8 cellular contexts compared by ENCODE assay signal in the genomic region with DNA sequence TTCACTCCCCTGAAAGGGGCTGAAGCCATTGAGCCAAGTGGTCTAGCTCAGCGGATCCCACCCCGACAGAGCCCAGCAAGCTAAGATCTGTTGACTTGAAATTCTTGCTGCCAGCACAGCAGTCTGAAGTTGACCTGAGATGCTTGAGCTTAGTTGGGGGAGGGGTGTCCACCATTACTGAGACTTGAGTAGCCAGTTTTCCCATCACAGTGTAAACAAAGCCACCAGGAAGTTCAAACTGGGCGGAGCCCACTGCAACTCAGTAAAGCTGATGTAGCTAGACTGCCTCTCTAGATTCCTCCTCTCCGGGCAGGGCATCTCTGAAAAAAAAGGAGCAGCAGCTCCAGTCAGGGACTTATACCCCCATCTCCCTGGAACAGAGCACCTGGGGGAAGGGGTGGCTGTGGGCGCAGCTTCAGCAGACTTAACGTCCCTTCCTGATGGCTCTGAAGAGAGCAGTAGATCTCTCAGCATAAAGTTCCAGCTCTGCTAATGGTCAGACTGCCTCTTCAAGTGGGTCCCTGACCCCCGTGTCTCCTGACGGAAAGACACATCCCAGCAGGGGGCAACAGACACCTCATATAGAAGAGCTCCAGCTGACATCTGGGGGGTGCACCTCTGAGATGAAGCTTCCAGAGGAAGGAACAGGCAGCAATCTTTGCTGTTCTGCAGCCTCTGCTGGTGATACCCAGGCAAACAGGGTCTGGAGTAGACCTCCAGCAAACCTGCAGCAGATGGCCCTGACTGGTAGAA.
DNase-seq lines count a peak whose midpoint lies in the region; ATAC-seq, FAIRE-seq and TF ChIP-seq lines count a peak whose summit lies in the region.
"Not testable (repeated sequence)": the region's sequence is repeated elsewhere in the genome, so short reads cannot be mapped to it uniquely, and the experiment has no call there.

No MANE protein-coding gene starts in this region.

- CTCF ChIA-PET in PC-9 (lab: Charles Lee): not testable (repeated sequence)
- CTCF ChIA-PET in H1 (lab: Charles Lee; ENCODE audit: partially characterized antibody): interaction anchor here (1.1 to 3.2 kb wide), 7 partner anchors 10 to 328 kb away, joined by 3 to 26 read pairs (median 4); no protein-coding TSS in a partner anchor

- POLR2A ChIA-PET in PC-9 (lab: Charles Lee; ENCODE audit: unreplicated experiment) (interaction anchor here (0.7 kb wide), 1 partner anchor 91 kb away, joined by 7 read pairs; no protein-coding TSS in a partner anchor), H1 (lab: Charles Lee; ENCODE audit: partially characterized antibody) (interaction anchor here (0.9 to 1.4 kb wide), 2 partner anchors 12 to 338 kb away, joined by 3 read pairs; no protein-coding TSS in a partner anchor)

- not testable (repeated sequence) for H3K36me3 ChIP-seq in GM23338 (ENCODE audit: insufficient read depth); PC-9 (ENCODE audit: low read depth); H1 (ENCODE audit: control insufficient read depth in 2 of 4, insufficient read depth in 4 of 4, low read length in 3 of 4); neuronal stem cell (replicated peaks in 1 of 2; ENCODE audit: control insufficient read depth in 2 of 2, insufficient read depth in 2 of 2, low read length in 2 of 2)

- not testable (repeated sequence) for H3K27ac Mint-ChIP-seq in GM23338

- not testable (repeated sequence) for H2BK120ac ChIP-seq in H1 (replicated peaks; ENCODE audit: low read depth, low read length); neuronal stem cell (ENCODE audit: low read depth, low read length)

- H3K18ac ChIP-seq in H1 (ENCODE audit: extremely low read depth, low read length): not testable (repeated sequence)
- H3K18ac ChIP-seq in neuronal stem cell (ENCODE audit: low read length): peak overlapping the region; percentile 38

- H2BK15ac ChIP-seq in H1 (ENCODE audit: low read length); neuronal stem cell (ENCODE audit: low read length): not testable (repeated sequence)

- H3K9me2 ChIP-seq in GM23338 (ENCODE audit: insufficient read depth): peaks cover 19% of the 10 kb centered on the region
- H3K9me2 ChIP-seq in PC-9 (ENCODE audit: insufficient read depth): not testable (repeated sequence)

- not testable (repeated sequence) for TF ChIP-seq POLR2A in H1 (IDR thresholded peaks at IDR 0.05; ENCODE audit: control extremely low read depth in 1 of 2, low read depth in 2 of 2, low read length in 2 of 2)

- not testable (repeated sequence) for H4K20me1 ChIP-seq in GM23338 (replicated peaks; ENCODE audit: insufficient read depth); PC-9 (ENCODE audit: insufficient read depth); H1 (replicated peaks in 1 of 2; ENCODE audit: control insufficient read depth in 1 of 2, insufficient read depth in 2 of 2, low read length in 2 of 2)

- not testable (repeated sequence) for H3K9me3 Mint-ChIP-seq in GM23338

- not testable (repeated sequence) for H3K9ac ChIP-seq in H1 (replicated peaks in 1 of 4; ENCODE audit: extremely low read depth in 1 of 4, low read depth in 3 of 4, low read length in 3 of 4); neuronal stem cell (ENCODE audit: low read depth, low read length, poor library complexity)

- peaks cover 14% of the 10 kb centered on the region; the same call in 2 of the 3 replicates for H3K4me1 Mint-ChIP-seq in GM23338

- not testable (repeated sequence) for BruUV-seq in PC-9 (replicated peaks; lab: Mats Ljungman, UMichigan)

- H3F3A ChIP-seq in GM23338 (replicated peaks; ENCODE audit: low read depth); PC-9 (ENCODE audit: insufficient read depth, low read depth): not testable (repeated sequence)

- not testable (repeated sequence) for H4K8ac ChIP-seq in H1 (ENCODE audit: extremely low read depth, insufficient read depth, low read length); neuronal stem cell (ENCODE audit: low read depth, low read length)

- H2AK5ac ChIP-seq in H1 (ENCODE audit: low read depth, low read length); neuronal stem cell (ENCODE audit: low read depth, low read length): not testable (repeated sequence)

- H3K27ac ChIP-seq in C4-2B: peak overlapping the region; percentile 61
- not testable (repeated sequence) for H3K27ac ChIP-seq in GM23338 (ENCODE audit: low read depth); PC-9; H1 (ENCODE audit: low read depth, low read length); neuronal stem cell (replicated peaks; ENCODE audit: low read length)

- not testable (repeated sequence) for FAIRE-seq in H1 (lab: Jason Lieb, UNC)

- ATAC-seq in GM23338: not testable (repeated sequence)
- peak; percentile 49 for ATAC-seq in left colon

- 90% methylated on average over 8 of the region's 8 CpGs; no CpG with 5 or more reads in 1 of the 2 experiments for WGBS in H1 (ENCODE audit: extremely low coverage in 1 of 2, insufficient coverage in 1 of 2, insufficient read length in 1 of 2, insufficient replicate concordance in 2 of 2, low coverage in 1 of 2, low lambda C conversion rate in 2 of 2, missing lambda C conversion rate in 1 of 2), 2 experiments
- WGBS in neuronal stem cell (ENCODE audit: extremely low coverage in 2 of 2, insufficient read length in 2 of 2, insufficient replicate concordance in 1 of 2), 2 donors: no CpG with 5 or more reads among the region's 8 CpGs

- H3K4me1 ChIP-seq in GM23338 (ENCODE audit: insufficient read depth); PC-9 (replicated peaks; ENCODE audit: insufficient read depth); H1 (replicated peaks in 1 of 4; ENCODE audit: control insufficient read depth in 3 of 4, insufficient read depth in 4 of 4, low read length in 3 of 4); neuronal stem cell (ENCODE audit: control insufficient read depth in 2 of 2, insufficient read depth in 1 of 2, low read depth in 1 of 2, low read length in 2 of 2): not testable (repeated sequence)

- H3K27me3 ChIP-seq in GM23338 (ENCODE audit: insufficient read depth); PC-9 (ENCODE audit: insufficient read depth, low read depth); H1 (replicated peaks in 1 of 4; ENCODE audit: control insufficient read depth in 3 of 4, extremely low read depth in 1 of 4, insufficient read depth in 3 of 4, low read length in 3 of 4); neuronal stem cell (ENCODE audit: control insufficient read depth in 3 of 3, insufficient read depth in 3 of 3, low read depth in 1 of 3, low read length in 3 of 3): not testable (repeated sequence)

- H3K79me1 ChIP-seq in H1 (ENCODE audit: low read depth, low read length); neuronal stem cell (ENCODE audit: low read depth, low read length): not testable (repeated sequence)

- not testable (repeated sequence) for H2BK20ac ChIP-seq in H1 (ENCODE audit: low read length)

- H4K91ac ChIP-seq in H1 (replicated peaks; ENCODE audit: insufficient read length, low read length); neuronal stem cell (ENCODE audit: low read depth, low read length, poor library complexity): not testable (repeated sequence)

- H3K4me3 ChIP-seq in GM23338; PC-9; H1 (ENCODE audit: extremely low read depth in 1 of 4, insufficient read depth in 2 of 4, low read depth in 3 of 4, low read length in 4 of 4); neuronal stem cell (ENCODE audit: low read length in 2 of 2): not testable (repeated sequence)

- H3K79me2 ChIP-seq in GM23338 (replicated peaks; ENCODE audit: insufficient read depth); PC-9 (ENCODE audit: low read depth); H1 (ENCODE audit: control insufficient read depth in 1 of 2, insufficient read depth in 2 of 2, low read length in 2 of 2): not testable (repeated sequence)

- H3K23me2 ChIP-seq in H1 (ENCODE audit: low read depth, low read length): not testable (repeated sequence)

- H3K4me2 ChIP-seq in GM23338; H1 (ENCODE audit: insufficient read depth in 1 of 2, low read depth in 2 of 2, low read length in 2 of 2); neuronal stem cell (ENCODE audit: insufficient read depth, low read length, poor library complexity, severe bottlenecking): not testable (repeated sequence)
- peak overlapping the region; percentile 13; the same call in 1 of the 2 replicates for H3K4me2 ChIP-seq in PC-9

- not testable (repeated sequence) for H3K4me3 Mint-ChIP-seq in GM23338

- H2AFZ ChIP-seq in GM23338 (peak overlapping the region; percentile 79), PC-9 (0 out of 2 replicates have a peak overlapping the region, but pooled peaks have one; percentile 58), H1 (ENCODE audit: low read length) (peak overlapping the region; percentile 51; the same call in 1 of the 2 replicates), neuronal stem cell (ENCODE audit: low read length) (peak overlapping the region; percentile 23)

- not testable (repeated sequence) for H4K5ac ChIP-seq in H1 (ENCODE audit: insufficient read length, low read depth, low read length)

- not testable (repeated sequence) for TF ChIP-seq EP300 in H1 (IDR thresholded peaks at IDR 0.05; ENCODE audit: borderline replicate concordance in 1 of 2, low read depth in 2 of 2, low read length in 2 of 2)

- H3K27me3 Mint-ChIP-seq in GM23338 (ENCODE audit: insufficient read depth, low read depth, poor library complexity): not testable (repeated sequence)

- H3K4ac ChIP-seq in H1 (replicated peaks; ENCODE audit: insufficient read length, low read depth, low read length); neuronal stem cell (ENCODE audit: low read length): not testable (repeated sequence)

- H3K14ac ChIP-seq in H1 (ENCODE audit: insufficient read length): not testable (repeated sequence)
- peak overlapping the region; percentile 82 for H3K14ac ChIP-seq in neuronal stem cell (ENCODE audit: low read length)

- H3K56ac ChIP-seq in H1 (replicated peaks; ENCODE audit: insufficient read length, low read depth, low read length): not testable (repeated sequence)

- not testable (repeated sequence) for H2BK5ac ChIP-seq in H1 (ENCODE audit: low read depth, low read length); neuronal stem cell (ENCODE audit: low read length)

- H3K9me3 ChIP-seq in PC-9 (ENCODE audit: insufficient read depth, low read depth); H1 (ENCODE audit: insufficient read depth in 2 of 2, low read depth in 1 of 2, low read length in 1 of 2); neuronal stem cell (replicated peaks in 1 of 2; ENCODE audit: control insufficient read depth in 2 of 2, insufficient read depth in 1 of 2, low read depth in 1 of 2, low read length in 2 of 2): not testable (repeated sequence)

- H3K23ac ChIP-seq in H1 (ENCODE audit: insufficient read length); neuronal stem cell (ENCODE audit: low read depth, low read length, poor library complexity): not testable (repeated sequence)

- not testable (repeated sequence) for H2BK12ac ChIP-seq in H1 (ENCODE audit: low read depth, low read length); neuronal stem cell (ENCODE audit: low read length)

- not testable (repeated sequence) for TF ChIP-seq CTCF in C4-2B (conservative IDR thresholded peaks at IDR 0.05); PC-9 (conservative IDR thresholded peaks at IDR 0.05); H1 (IDR thresholded peaks at IDR 0.05; ENCODE audit: control extremely low read depth in 1 of 3, insufficient read depth in 1 of 3, low read depth in 1 of 3, low read length in 3 of 3)
- 0 out of 4 replicates have a peak, but pooled peaks of 1 of the 2 experiments have one; percentile 8 for TF ChIP-seq CTCF in GM23338 (conservative IDR thresholded peaks at IDR 0.05; ENCODE audit: low read depth in 2 of 2)

- TF ChIP-seq RAD21 in H1 (IDR thresholded peaks at IDR 0.05 in 1 of 2, conservative IDR thresholded peaks at IDR 0.05 in 1 of 2; ENCODE audit: low read depth in 2 of 2, low read length in 2 of 2): not testable (repeated sequence)

- intact Hi-C loops in PC-9 (cut with micrococcal nuclease; ENCODE audit: unreplicated experiment); left colon (cut with DNase I, micrococcal nuclease): not testable (repeated sequence)

- DNase-seq in GM23338 (ENCODE audit: low spot score) (peak; percentile 34), NAMALWA (ENCODE audit: low spot score) (peak; percentile 13), PC-9 (peak; percentile 63 to 76), left colon (peak; percentile 40 to 45), ureter (ENCODE audit: low spot score) (peak; percentile 78)
- not testable (repeated sequence) for DNase-seq in H1 (ENCODE audit: low read depth in 1 of 2, low spot score in 2 of 2); neuronal stem cell (ENCODE audit: low spot score)

- H3K36me3 Mint-ChIP-seq in GM23338 (ENCODE audit: low read depth): not testable (repeated sequence)

Comparison
In these comparisons a context has a peak if more than half of its experiments do, and no peak if none do; other contexts are left out.
1. H2AFZ ChIP-seq: peak in every context shown above with its lines; median percentile 79 in GM23338; 58 in PC-9; 51 in H1; 23 in neuronal stem cell.